In genomic region chr10:119500138-119500795, GRCh38 we compare ENCODE assay signal across 19 cellular contexts. TPM values are rescaled to one million over a fixed set of nuclear protein-coding genes. Genes with fewer than 3 reads are reported as not detected.
DNase-seq lines count a peak whose midpoint lies in the region; ATAC-seq and TF ChIP-seq lines count a peak whose summit lies in the region.
"Had no signal": no experiment of that assay in that cellular context is flagged by ENCODE, and none has a peak within 500 bp of the region (broad histone marks: within the 10 kb centered on the region; RNA-seq: fewer than 3 reads in every experiment).

No MANE protein-coding gene starts in this region.

- H3K27ac Mint-ChIP-seq in activated CD4-positive, alpha-beta T cell treated with anti-CD3 and anti-CD28 coated beads for 36 hours: peak overlapping the region; percentile 87
- peak overlapping the region; percentile 100 for H3K27ac Mint-ChIP-seq in activated naive CD8-positive, alpha-beta T cell
- H3K27ac Mint-ChIP-seq in mesothelial cell of epicardium: peak overlapping the region; percentile 27
- H3K27ac Mint-ChIP-seq: activated B cell treated with CpG ODN at 0.5 μM for 24 hours, B cell, memory B cell, neural progenitor cell had no signal

- H4K20me1 ChIP-seq in IMR-90 (ENCODE audit: insufficient read depth, low read length): 0 out of 2 replicates have a peak, but pooled peaks cover under 1% of the 10 kb centered on the region

- H2AFZ ChIP-seq in IMR-90 (replicated peaks; ENCODE audit: low read length, poor library complexity): no peak overlapping the region
- H2AFZ ChIP-seq: neural progenitor cell had no signal

- H2AK5ac ChIP-seq in IMR-90 (ENCODE audit: low read depth, low read length): no peak overlapping the region

- H3K9me1 ChIP-seq in IMR-90 (ENCODE audit: insufficient read depth, low read length): peaks cover 25% of the 10 kb centered on the region

- BruUV-seq in IMR-90 (replicated peaks; lab: Mats Ljungman, UMichigan): no TSS peak

- no peak overlapping the region for H3K4ac ChIP-seq in IMR-90 (ENCODE audit: low read depth, low read length)

- no peak overlapping the region for H4K5ac ChIP-seq in IMR-90 (ENCODE audit: low read depth, low read length)

- H3K18ac ChIP-seq in IMR-90 (ENCODE audit: low read depth, low read length): no peak overlapping the region

- no peak for TF ChIP-seq POLR2A in IMR-90 (IDR thresholded peaks at IDR 0.05; ENCODE audit: low read depth, low read length)

- H3K56ac ChIP-seq in IMR-90 (ENCODE audit: extremely low read depth, insufficient read depth, low read length): no peak overlapping the region

- no peak overlapping the region for H3K14ac ChIP-seq in IMR-90 (replicated peaks; ENCODE audit: low read depth, low read length)

- peaks cover 32% of the 10 kb centered on the region for H3K36me3 ChIP-seq in IMR-90 (ENCODE audit: control insufficient read depth, insufficient read depth, low read length)
- H3K36me3 ChIP-seq: adrenal gland, neural progenitor cell had no signal

- H3K23ac ChIP-seq in IMR-90 (ENCODE audit: low read depth, low read length): no peak overlapping the region; the same call in 1 of the 2 replicates

- no peak overlapping the region for H2BK120ac ChIP-seq in IMR-90 (ENCODE audit: low read depth, low read length)

- peaks cover 8% of the 10 kb centered on the region for H3K4me1 ChIP-seq in IMR-90 (ENCODE audit: control insufficient read depth, insufficient read depth, low read length)
- H3K4me1 ChIP-seq: adrenal gland, neural progenitor cell had no signal

- H3K4me3 ChIP-seq in IMR-90 (ENCODE audit: insufficient read depth, low read depth, low read length): no peak overlapping the region
- H3K4me3 ChIP-seq: adrenal gland, neural progenitor cell, thoracic aorta had no signal

- CTCF ChIA-PET in activated CD4-positive, alpha-beta T cell treated with anti-CD3 and anti-CD28 coated beads for 36 hours (lab: Charles Lee): interaction anchor here (1.1 to 2.6 kb wide), 11 partner anchors 9 to 301 kb away, joined by 3 to 12 read pairs (median 4); partner anchors contain the start of gene RGS10
- CTCF ChIA-PET in IMR-90 (lab: Yijun Ruan, JAX): no interaction called here

- TF ChIP-seq CTCF in IMR-90 (conservative IDR thresholded peaks at IDR 0.05; ENCODE audit: low read depth, low read length) (no peak), mesothelial cell of epicardium (IDR thresholded peaks at IDR 0.05; ENCODE audit: unreplicated experiment) (no peak)

- no peak overlapping the region for H2BK15ac ChIP-seq in IMR-90 (ENCODE audit: low read depth, low read length)

- H3K27me3 ChIP-seq in IMR-90 (ENCODE audit: control insufficient read depth, insufficient read depth, low read length): no peaks in the 10 kb centered on the region
- H3K27me3 ChIP-seq: adrenal gland, neural progenitor cell had no signal

- H3K27me3 Mint-ChIP-seq in activated CD4-positive, alpha-beta T cell treated with anti-CD3 and anti-CD28 coated beads for 36 hours: no peaks in the 10 kb centered on the region
- no peaks in the 10 kb centered on the region for H3K27me3 Mint-ChIP-seq in activated naive CD8-positive, alpha-beta T cell
- H3K27me3 Mint-ChIP-seq in mesothelial cell of epicardium (ENCODE audit: low read depth): peaks cover 3% of the 10 kb centered on the region
- H3K27me3 Mint-ChIP-seq: activated B cell treated with CpG ODN at 0.5 μM for 24 hours, B cell, memory B cell had no signal

- H3K9me3 Mint-ChIP-seq in activated CD4-positive, alpha-beta T cell treated with anti-CD3 and anti-CD28 coated beads for 36 hours (ENCODE audit: low read depth): no peaks in the 10 kb centered on the region
- H3K9me3 Mint-ChIP-seq in activated naive CD8-positive, alpha-beta T cell (ENCODE audit: low read depth): no peaks in the 10 kb centered on the region
- no peaks in the 10 kb centered on the region for H3K9me3 Mint-ChIP-seq in mesothelial cell of epicardium
- H3K9me3 Mint-ChIP-seq: activated B cell treated with CpG ODN at 0.5 μM for 24 hours, memory B cell, neural progenitor cell had no signal

- no peak overlapping the region for H3K4me3 Mint-ChIP-seq in activated CD4-positive, alpha-beta T cell treated with anti-CD3 and anti-CD28 coated beads for 36 hours
- peak overlapping the region; percentile 83 for H3K4me3 Mint-ChIP-seq in activated naive CD8-positive, alpha-beta T cell
- no peak overlapping the region for H3K4me3 Mint-ChIP-seq in mesothelial cell of epicardium
- H3K4me3 Mint-ChIP-seq: activated B cell treated with CpG ODN at 0.5 μM for 24 hours, B cell, memory B cell, neural progenitor cell had no signal

- H3K4me2 ChIP-seq in IMR-90 (ENCODE audit: low read depth, low read length): no peak overlapping the region
- H3K4me2 ChIP-seq: neural progenitor cell had no signal

- intact Hi-C loops in activated CD4-positive, alpha-beta T cell treated with anti-CD3 and anti-CD28 coated beads for 36 hours (cut with DNase I, micrococcal nuclease): loop anchor here in 1 of 2 experiments (5.0 kb wide), 2 partner anchors 202 to 293 kb away; partner anchors contain the start of gene GRK5
- intact Hi-C loops in IMR-90 (cut with micrococcal nuclease): no loop called here

- peaks cover 2 to 27% of the 10 kb centered on the region in 2 experiments; a peak in 2 of 4 replicates for H3K79me1 ChIP-seq in IMR-90 (ENCODE audit: low read depth in 1 of 2, low read length in 2 of 2)

- peak overlapping the region; percentile 9; the same call in 1 of the 2 replicates for H3K27ac ChIP-seq in IMR-90 (ENCODE audit: insufficient read depth, low read length)
- H3K27ac ChIP-seq: adrenal gland, neural progenitor cell, thoracic aorta had no signal

- H4K8ac ChIP-seq in IMR-90 (ENCODE audit: low read depth in 2 of 2, low read length in 2 of 2): no peak overlapping the region

- H3K9me3 ChIP-seq in IMR-90 (ENCODE audit: control insufficient read depth, insufficient read depth, low read length): no peaks in the 10 kb centered on the region
- H3K9me3 ChIP-seq: adrenal gland, thoracic aorta had no signal

- H3K9ac ChIP-seq in IMR-90 (ENCODE audit: low read depth, low read length): no peak overlapping the region
- H3K9ac ChIP-seq: neural progenitor cell had no signal

- dilution Hi-C loops in IMR-90 (cut with HindIII; ENCODE audit: low sequenced_read_pairs, unreplicated experiment): no loop called here

- POLR2A ChIA-PET in activated CD4-positive, alpha-beta T cell treated with anti-CD3 and anti-CD28 coated beads for 36 hours (lab: Charles Lee): interaction anchor here (0.5 to 1.6 kb wide), 4 partner anchors 34 to 42 kb away, joined by 4 to 5 read pairs (median 4); partner anchors contain the start of gene RGS10
- POLR2A ChIA-PET in IMR-90 (lab: Charles Lee; ENCODE audit: unreplicated experiment): no interaction called here

- no peak for ATAC-seq in activated CD4-positive, alpha-beta T cell treated with anti-CD3 and anti-CD28 coated beads for 36 hours
- ATAC-seq in IMR-90 (ENCODE audit: low read depth) (no peak), HG03469 (IDR thresholded peaks at IDR 0.05; ENCODE audit: unreplicated experiment) (no peak), HG03354 (IDR thresholded peaks at IDR 0.05; ENCODE audit: poor library complexity, severe bottlenecking, unreplicated experiment) (no peak)

- no peak overlapping the region for H2BK5ac ChIP-seq in IMR-90 (ENCODE audit: low read depth, low read length, poor library complexity, severe bottlenecking)

- no peak overlapping the region for H2BK20ac ChIP-seq in IMR-90 (ENCODE audit: low read depth, low read length)

- H3K36me3 Mint-ChIP-seq in activated CD4-positive, alpha-beta T cell treated with anti-CD3 and anti-CD28 coated beads for 36 hours (ENCODE audit: low read depth): peaks cover 63% of the 10 kb centered on the region
- peaks cover 22% of the 10 kb centered on the region for H3K36me3 Mint-ChIP-seq in activated naive CD8-positive, alpha-beta T cell
- peaks cover 2% of the 10 kb centered on the region for H3K36me3 Mint-ChIP-seq in mesothelial cell of epicardium
- H3K36me3 Mint-ChIP-seq: neural progenitor cell had no signal

- H3K4me1 Mint-ChIP-seq in activated CD4-positive, alpha-beta T cell treated with anti-CD3 and anti-CD28 coated beads for 36 hours: peaks cover 96% of the 10 kb centered on the region
- H3K4me1 Mint-ChIP-seq in activated naive CD8-positive, alpha-beta T cell (ENCODE audit: low read depth): peaks cover 93% of the 10 kb centered on the region
- H3K4me1 Mint-ChIP-seq in mesothelial cell of epicardium: peaks cover 23% of the 10 kb centered on the region

- no peak for DNase-seq in activated CD4-positive, alpha-beta T cell treated with anti-CD3 and anti-CD28 coated beads for 36 hours
- DNase-seq in activated CD4-positive, alpha-beta T cell treated with anti-CD3 and anti-CD28 coated beads for 1 hour: no peak
- no peak for DNase-seq in IMR-90
- DNase-seq in mesothelial cell of epicardium (ENCODE audit: low spot score in 2 of 2, unreplicated experiment in 2 of 2): no peak
- no peak for DNase-seq in dermis blood vessel endothelial cell
- DNase-seq: 8988T; activated B cell treated with CpG ODN at 0.5 μM for 24 hours; adrenal gland; effector CD4-positive, alpha-beta T cell; KG1; NCI-H2081 treated with DMSO at 0.1 percent for 48 hours; SHP77 treated with DMSO at 0.1 percent for 48 hours had no signal

- WGBS in IMR-90 (ENCODE audit: extremely low coverage in 2 of 2, insufficient read length in 1 of 2), 2 experiments: no CpG with 5 or more reads among the region's 8 CpGs

- no peak overlapping the region for H4K91ac ChIP-seq in IMR-90 (ENCODE audit: insufficient read depth, low read depth, low read length)

- in situ Hi-C loops in IMR-90 (cut with MboI; ENCODE audit: low sequenced_read_pairs): no loop called here

- TF ChIP-seq RAD21 in IMR-90 (IDR thresholded peaks at IDR 0.05; ENCODE audit: low read length): no peak

- H2AK9ac ChIP-seq in IMR-90 (replicated peaks; ENCODE audit: low read depth, low read length, poor library complexity): no peak overlapping the region

TF ChIP-seq in IMR-90, 13 proteins besides CTCF, POLR2A, EP300 and RAD21:
- TF ChIP-seq CEBPB (IDR thresholded peaks at IDR 0.05; ENCODE audit: low read depth, low read length) (peak; percentile 64), MAFK (IDR thresholded peaks at IDR 0.05; ENCODE audit: low read depth, low read length) (no peak)

RNA-seq across cellular contexts. Expression of gene RGS10, which starts 42.3 kb away (rescaled TPM):
- 100 to 1,000 TPM; 186 to 191 TPM for total RNA-seq in activated CD4-positive, alpha-beta T cell treated with anti-CD3 and anti-CD28 coated beads for 36 hours
- total RNA-seq in IMR-90 (2012; rRNA removed) (35.3 and 55.5 TPM in 2 replicates), mesothelial cell of epicardium (15.4 to 17.4 TPM (median 16.7 TPM) in 3 replicates), dermis blood vessel endothelial cell (10.5 and 12.6 TPM in 2 replicates)
- 77.0 and 89.7 TPM in 2 replicates for polyA plus RNA-seq in IMR-90 (2012; rRNA removed)
- 29.0 and 54.5 TPM in 2 replicates for polyA plus RNA-seq in IMR-90 (2012; cell fraction: cytosol; rRNA removed)
- polyA plus RNA-seq in IMR-90 (2012; cell fraction: nucleus; rRNA removed; ENCODE audit: low replicate concordance): 9.4 and 39.2 TPM in 2 replicates

Comparison
In these comparisons a context has a peak if more than half of its experiments do, and no peak if none do; other contexts are left out.
1. H3K27ac Mint-ChIP-seq: peak in every context shown above with its lines; median percentile 100 in activated naive CD8-positive, alpha-beta T cell; 87 in activated CD4-positive, alpha-beta T cell treated with anti-CD3 and anti-CD28 coated beads for 36 hours; 27 in mesothelial cell of epicardium.